In the genomic region with DNA sequence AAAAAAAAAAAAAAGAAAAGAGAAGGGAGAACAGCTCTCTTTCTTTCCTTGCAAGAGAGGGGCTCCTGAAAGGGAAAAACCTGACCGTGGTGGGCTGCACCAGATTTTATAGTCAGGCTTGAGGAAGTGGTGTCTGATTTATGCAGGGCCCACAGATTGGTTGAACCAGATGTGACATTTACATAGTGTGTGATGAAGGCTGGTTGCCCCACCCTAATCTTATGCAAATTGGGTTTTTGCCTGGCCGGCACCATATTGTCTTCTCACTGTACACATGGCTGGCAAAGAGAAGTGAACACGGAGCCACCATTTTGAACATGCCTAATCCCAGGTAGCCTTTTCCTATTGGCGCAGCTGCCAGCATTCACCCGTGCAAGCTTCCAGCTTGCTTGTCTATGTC, we compare ENCODE assay signal across 33 cellular contexts.
"Had no signal": no experiment of that assay in that cellular context is flagged by ENCODE, and none has a peak within 500 bp of the region (broad histone marks: within the 10 kb centered on the region; RNA-seq: fewer than 3 reads in every experiment).

No MANE protein-coding gene starts in this region.

- H3K36me3 ChIP-seq: ascending aorta, cardiac muscle cell, gastrocnemius medialis, left lung, neural progenitor cell, right atrium auricular region, thyroid gland, upper lobe of left lung, vagina had no signal

- H3K4me1 ChIP-seq: ascending aorta, gastrocnemius medialis, left lung, neural progenitor cell, parathyroid adenoma, right atrium auricular region, thyroid gland, upper lobe of left lung, vagina had no signal

- H3K4me3 ChIP-seq: ascending aorta, cardiac muscle cell, coronary artery, dorsolateral prefrontal cortex, gastrocnemius medialis, left lung, lung, neural progenitor cell, right atrium auricular region, smooth muscle cell, thyroid gland, upper lobe of left lung, vagina had no signal

- H3K9me3 ChIP-seq: ascending aorta, gastrocnemius medialis, left lung, right atrium auricular region, thyroid gland, upper lobe of left lung, vagina had no signal

- H3K27me3 ChIP-seq: ascending aorta, cardiac muscle cell, dorsolateral prefrontal cortex, gastrocnemius medialis, left lung, neural progenitor cell, right atrium auricular region, thyroid gland, upper lobe of left lung, vagina had no signal

- H3K27ac ChIP-seq: ascending aorta, cardiac muscle cell, coronary artery, dorsolateral prefrontal cortex, gastrocnemius medialis, left lung, neural progenitor cell, parathyroid adenoma, right atrium auricular region, thyroid gland, upper lobe of left lung, vagina had no signal

- DNase-seq: activated CD4-positive, alpha-beta memory T cell treated with anti-CD3 and anti-CD28 coated beads for 36 hours; activated CD4-positive, alpha-beta T cell treated with anti-CD3 and anti-CD28 coated beads, Interleukin-2, amount 10 ng/mL, durations not matched to agents 24 days and 14 days; activated CD4-positive, CD25-positive, alpha-beta regulatory T cell treated with anti-CD3 and anti-CD28 coated beads, Interleukin-2, amount 50 U/mL, for 72 hours; activated CD8-positive, alpha-beta memory T cell treated with anti-CD3 and anti-CD28 coated beads, Interleukin-2, amount 50 U/mL, for 48 hours; activated gamma-delta T cell; activated naive CD4-positive, alpha-beta T cell treated with anti-CD3 and anti-CD28 coated beads, Interleukin-2, amount 10 ng/mL, durations not matched to agents 7 days and 5 days; activated naive CD8-positive, alpha-beta T cell treated with anti-CD3 and anti-CD28 coated beads, Interleukin-2, amount 10 ng/mL, durations not matched to agents 7 days and 5 days; activated T-cell treated with anti-CD3 and anti-CD28 coated beads, Interleukin-2, amount 50 U/mL, for 24 hours; dorsolateral prefrontal cortex; effector memory CD8-positive, alpha-beta T cell; erythroblast; gastrocnemius medialis; glutamatergic neuron; left lung; mesendoderm; natural killer cell; occipital lobe; stimulated activated CD4-positive, alpha-beta T cell treated with anti-CD3 and anti-CD28 coated beads, Interleukin-1b, Interleukin-23, amount 100 ng/mL, for 48 hours; stimulated activated CD4-positive, alpha-beta T cell treated with anti-CD3 and anti-CD28 coated beads, Interleukin-4, amount 100 ng/mL, for 4 hours; stimulated activated CD8-positive, alpha-beta memory T cell treated with anti-CD3 and anti-CD28 coated beads, Interleukin-4, amount 100 ng/mL, for 48 hours; stimulated activated naive CD8-positive, alpha-beta T cell treated with anti-CD3 and anti-CD28 coated beads, Interleukin-15, amount 100 ng/mL, for 72 hours; substantia nigra; thyroid gland; upper lobe of left lung had no signal
